In genomic region chrX:40952855-40953254, GRCh38 we compare ENCODE assay signal across 9 cellular contexts.
A peak's percentile ranks its signal among the peaks of the same experiment; 100 is the strongest.
DNase-seq lines count a peak whose midpoint lies in the region; ATAC-seq, FAIRE-seq and TF ChIP-seq lines count a peak whose summit lies in the region.
"Had no signal": no experiment of that assay in that cellular context is flagged by ENCODE, and none has a peak within 500 bp of the region (broad histone marks: within the 10 kb centered on the region; RNA-seq: fewer than 3 reads in every experiment).

No MANE protein-coding gene starts in this region.

- H3K36me3 Mint-ChIP-seq in T-helper 2 cell treated with Interferon-gamma antibody and Interleukin-4, amounts not matched to agents 5 μg/mL and 100 μg/mL, for 36 hours (ENCODE audit: low read depth): peaks cover 3% of the 10 kb centered on the region
- peaks cover 2% of the 10 kb centered on the region for H3K36me3 Mint-ChIP-seq in mesothelial cell of epicardium

- DNase-seq in ACHN (peak; percentile 16), kidney tubule cell (ENCODE audit: low spot score) (peak; percentile 42), frontal cortex (ENCODE audit: low spot score in 2 of 2) (no peak), NCI-H1105 (lab: John Stamatoyannopoulos, UW) (no peak), mesothelial cell of epicardium (ENCODE audit: low spot score in 2 of 2, unreplicated experiment in 2 of 2) (no peak)
- no peak for DNase-seq in T-helper 2 cell treated with Interferon-gamma antibody and Interleukin-4, amounts not matched to agents 5 μg/mL and 100 μg/mL, for 36 hours (ENCODE audit: low spot score)
- DNase-seq: NCI-H226 had no signal

- peak overlapping the region; percentile 54 for H3K4me3 Mint-ChIP-seq in T-helper 2 cell treated with Interferon-gamma antibody and Interleukin-4, amounts not matched to agents 5 μg/mL and 100 μg/mL, for 36 hours
- H3K4me3 Mint-ChIP-seq in mesothelial cell of epicardium: no peak overlapping the region

- no peaks in the 10 kb centered on the region for H3K27me3 Mint-ChIP-seq in T-helper 2 cell treated with Interferon-gamma antibody and Interleukin-4, amounts not matched to agents 5 μg/mL and 100 μg/mL, for 36 hours (ENCODE audit: low read depth)
- no peaks in the 10 kb centered on the region for H3K27me3 Mint-ChIP-seq in mesothelial cell of epicardium (ENCODE audit: low read depth)

- H3K9me3 Mint-ChIP-seq in T-helper 2 cell treated with Interferon-gamma antibody and Interleukin-4, amounts not matched to agents 5 μg/mL and 100 μg/mL, for 36 hours: peaks cover 8% of the 10 kb centered on the region
- peaks cover 34% of the 10 kb centered on the region for H3K9me3 Mint-ChIP-seq in mesothelial cell of epicardium

- no peak for TF ChIP-seq CTCF in mesothelial cell of epicardium (IDR thresholded peaks at IDR 0.05; ENCODE audit: unreplicated experiment)

- no peak for FAIRE-seq in frontal cortex (lab: Jason Lieb, UNC)

- in situ Hi-C loops in ACHN (cut with HindIII; ENCODE audit: low pct_ligation_motif_present, low pct_unique_long_range_greater_than_20kb, low sequenced_read_pairs): no loop called here

- peaks cover 8% of the 10 kb centered on the region for H3K4me1 Mint-ChIP-seq in T-helper 2 cell treated with Interferon-gamma antibody and Interleukin-4, amounts not matched to agents 5 μg/mL and 100 μg/mL, for 36 hours (ENCODE audit: low read depth)
- no peaks in the 10 kb centered on the region for H3K4me1 Mint-ChIP-seq in mesothelial cell of epicardium

- peak overlapping the region; percentile 74 for H3K27ac Mint-ChIP-seq in T-helper 2 cell treated with Interferon-gamma antibody and Interleukin-4, amounts not matched to agents 5 μg/mL and 100 μg/mL, for 36 hours
- no peak overlapping the region for H3K27ac Mint-ChIP-seq in mesothelial cell of epicardium

- ATAC-seq in GM19351 (IDR thresholded peaks at IDR 0.05; ENCODE audit: unreplicated experiment) (peak; percentile 37), HG03039 (IDR thresholded peaks at IDR 0.05; ENCODE audit: unreplicated experiment) (no peak)

Comparison
In these comparisons a context has a peak if more than half of its experiments do, and no peak if none do; other contexts are left out.
1. DNase-seq: peak in ACHN (single experiment) and kidney tubule cell (single experiment); none in T-helper 2 cell treated with Interferon-gamma antibody and Interleukin-4, amounts not matched to agents 5 μg/mL and 100 μg/mL, for 36 hours (single experiment), frontal cortex (0 of 2), NCI-H1105 (single experiment) and mesothelial cell of epicardium (0 of 2).